ENCODE assay signal across 8 cellular contexts in genomic region chr1:224113545-224113917, GRCh38. TPM values are rescaled to one million over a fixed set of nuclear protein-coding genes. Genes with fewer than 3 reads are reported as not detected.
DNase-seq lines count a peak whose midpoint lies in the region; ATAC-seq and TF ChIP-seq lines count a peak whose summit lies in the region.

No MANE protein-coding gene starts in this region.

- peak overlapping the region; percentile 86 for H3K27ac Mint-ChIP-seq in T-helper 1 cell treated with Interleukin-12 subunit alpha and Interleukin-12 subunit beta and Interleukin-4 antibody, amounts not matched to agents 30 μg/mL and 1 μg/mL, for 36 hours
- H3K27ac Mint-ChIP-seq in stimulated activated naive CD8-positive, alpha-beta T cell treated with anti-CD3 and anti-CD28 coated beads, Interleukin-15, amount 100 ng/mL, for 72 hours: peak overlapping the region; percentile 93 to 98

- DNase-seq in T-helper 1 cell (no peak), Peyer's patch (no peak), fibroblast of villous mesenchyme (ENCODE audit: low read depth) (no peak), SHP77 (lab: John Stamatoyannopoulos, UW) (no peak), GM20000 (ENCODE audit: low spot score) (no peak)
- DNase-seq in stimulated activated naive CD8-positive, alpha-beta T cell treated with anti-CD3 and anti-CD28 coated beads, Interleukin-15, amount 100 ng/mL, for 72 hours: no peak

- peak overlapping the region; percentile 76 to 95 (median 84) for H3K4me3 ChIP-seq in Peyer's patch
- peak overlapping the region; percentile 96 for H3K4me3 ChIP-seq in fibroblast of villous mesenchyme (ENCODE audit: low read depth, low read length)

- H3K4me1 ChIP-seq in Peyer's patch: peaks cover 0 to 21% (median 2%) of the 10 kb centered on the region in 4 donors

- no peaks in the 10 kb centered on the region for H3K27me3 ChIP-seq in Peyer's patch

- TF ChIP-seq CTCF in Peyer's patch (IDR thresholded peaks at IDR 0.05) (no peak), fibroblast of villous mesenchyme (IDR thresholded peaks at IDR 0.05; ENCODE audit: insufficient read depth, low read depth, low read length) (no peak), GM20000 (IDR thresholded peaks at IDR 0.05; ENCODE audit: extremely low read depth, missing control alignments) (no peak)

- H3K4me1 Mint-ChIP-seq in T-helper 1 cell treated with Interleukin-12 subunit alpha and Interleukin-12 subunit beta and Interleukin-4 antibody, amounts not matched to agents 30 μg/mL and 1 μg/mL, for 36 hours (ENCODE audit: low read depth): peaks cover 26% of the 10 kb centered on the region
- peaks cover 15% of the 10 kb centered on the region for H3K4me1 Mint-ChIP-seq in stimulated activated naive CD8-positive, alpha-beta T cell treated with anti-CD3 and anti-CD28 coated beads, Interleukin-15, amount 100 ng/mL, for 72 hours

- H3K9me3 Mint-ChIP-seq in T-helper 1 cell treated with Interleukin-12 subunit alpha and Interleukin-12 subunit beta and Interleukin-4 antibody, amounts not matched to agents 30 μg/mL and 1 μg/mL, for 36 hours: no peaks in the 10 kb centered on the region
- H3K9me3 Mint-ChIP-seq in stimulated activated naive CD8-positive, alpha-beta T cell treated with anti-CD3 and anti-CD28 coated beads, Interleukin-15, amount 100 ng/mL, for 72 hours: no peaks in the 10 kb centered on the region

- no peaks in the 10 kb centered on the region for H3K9me3 ChIP-seq in Peyer's patch

- H3K36me3 ChIP-seq in Peyer's patch: no peaks in the 10 kb centered on the region

- TF ChIP-seq POLR2A in Peyer's patch (IDR thresholded peaks at IDR 0.05): no peak

- peak overlapping the region; percentile 87 for H3K4me3 Mint-ChIP-seq in T-helper 1 cell treated with Interleukin-12 subunit alpha and Interleukin-12 subunit beta and Interleukin-4 antibody, amounts not matched to agents 30 μg/mL and 1 μg/mL, for 36 hours
- peak overlapping the region; percentile 89 to 94 for H3K4me3 Mint-ChIP-seq in stimulated activated naive CD8-positive, alpha-beta T cell treated with anti-CD3 and anti-CD28 coated beads, Interleukin-15, amount 100 ng/mL, for 72 hours

- peaks cover 25% of the 10 kb centered on the region for H3K27me3 Mint-ChIP-seq in T-helper 1 cell treated with Interleukin-12 subunit alpha and Interleukin-12 subunit beta and Interleukin-4 antibody, amounts not matched to agents 30 μg/mL and 1 μg/mL, for 36 hours (ENCODE audit: low read depth)
- H3K27me3 Mint-ChIP-seq in stimulated activated naive CD8-positive, alpha-beta T cell treated with anti-CD3 and anti-CD28 coated beads, Interleukin-15, amount 100 ng/mL, for 72 hours: no peaks in the 10 kb centered on the region

- ATAC-seq in stimulated activated naive CD8-positive, alpha-beta T cell treated with anti-CD3 and anti-CD28 coated beads, Interleukin-15, amount 100 ng/mL, for 72 hours: peak; percentile 4
- ATAC-seq in GM18873 (IDR thresholded peaks at IDR 0.05; ENCODE audit: low FRiP score, unreplicated experiment): no peak

- H3K36me3 Mint-ChIP-seq in T-helper 1 cell treated with Interleukin-12 subunit alpha and Interleukin-12 subunit beta and Interleukin-4 antibody, amounts not matched to agents 30 μg/mL and 1 μg/mL, for 36 hours (ENCODE audit: low read depth): peaks cover 4% of the 10 kb centered on the region

- peak overlapping the region; percentile 90 to 96 (median 94) for H3K27ac ChIP-seq in Peyer's patch

RNA-seq across cellular contexts. Expression of gene FBXO28, which starts 0.4 kb away (rescaled TPM):
- total RNA-seq in Peyer's patch (10 to 100 TPM; 20.5 to 34.0 (median 28.5) TPM), fibroblast of villous mesenchyme (27.4 and 41.5 TPM in 2 replicates)
